In the genomic region with DNA sequence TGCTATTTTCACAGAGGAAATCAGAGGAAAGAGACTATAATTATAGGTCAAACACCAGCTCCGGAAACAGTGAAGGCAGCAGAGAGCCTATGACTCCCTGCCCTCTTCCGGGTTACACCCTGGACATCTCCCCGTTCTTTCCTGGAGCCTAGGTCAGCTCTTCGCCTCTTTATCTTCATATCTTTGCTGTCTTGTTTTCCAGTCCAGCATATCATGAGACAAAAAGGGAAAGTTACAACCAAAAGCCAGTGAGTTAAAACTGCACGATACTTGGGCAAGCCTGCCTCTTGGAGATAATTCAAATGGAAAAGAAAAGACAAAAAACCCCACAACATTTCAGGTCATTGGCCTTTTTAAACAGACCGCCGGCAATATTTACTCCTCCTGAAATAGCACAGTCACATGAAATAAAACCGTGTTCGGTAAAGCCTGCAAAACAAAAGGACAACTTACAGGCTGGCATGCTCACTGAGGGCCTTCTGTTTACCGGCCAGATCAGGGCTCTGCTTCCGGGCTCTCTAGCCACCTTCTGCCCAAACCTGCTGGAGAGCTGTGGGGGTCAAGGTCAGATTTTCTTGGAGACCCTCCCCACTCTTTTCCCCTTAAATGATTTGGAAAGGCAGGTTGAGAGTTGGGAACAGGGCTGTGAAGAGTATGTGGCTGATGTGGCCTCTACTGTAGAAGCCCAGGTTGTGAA, we compare ENCODE assay signal across 10 cellular contexts. TPM values are rescaled to one million over a fixed set of nuclear protein-coding genes. Genes with fewer than 3 reads are reported as not detected.
DNase-seq lines count a peak whose midpoint lies in the region; ATAC-seq, FAIRE-seq and TF ChIP-seq lines count a peak whose summit lies in the region.
"Had no signal": no experiment of that assay in that cellular context is flagged by ENCODE, and none has a peak within 500 bp of the region (broad histone marks: within the 10 kb centered on the region; RNA-seq: fewer than 3 reads in every experiment).

No MANE protein-coding gene starts in this region.

- no peak overlapping the region for H3K27ac Mint-ChIP-seq in MCF 10A (ENCODE audit: low read depth, unreplicated experiment)

- no peaks in the 10 kb centered on the region for H3K27me3 Mint-ChIP-seq in MCF 10A (ENCODE audit: insufficient read depth, unreplicated experiment)

- H4K12ac ChIP-seq in trophoblast cell (ENCODE audit: low read depth, low read length), result no peak overlapping the region

- H3K14ac ChIP-seq in trophoblast cell (ENCODE audit: low read length), result no peak overlapping the region

- H3K4me1 Mint-ChIP-seq in MCF 10A (ENCODE audit: insufficient read depth, unreplicated experiment), result no peaks in the 10 kb centered on the region

- intact Hi-C loops in breast epithelium (cut with DNase I; ENCODE audit: low total_unique reads), result no loop called here
- intact Hi-C loops in MCF 10A (cut with micrococcal nuclease), result no loop called here

- CTCF ChIA-PET in MCF 10A (lab: Yijun Ruan, JAX), result interaction anchor here (0.5 to 1.9 kb wide), 6 partner anchors 8 to 228 kb away, joined by 4 to 9 read pairs (median 4); no protein-coding TSS in a partner anchor

- DNase-seq in breast epithelium (ENCODE audit: low spot score in 2 of 2), result no peak
- no peak for DNase-seq in MCF 10A (ENCODE audit: unreplicated experiment)
- peak; percentile 16 for DNase-seq in midbrain (lab: John Stamatoyannopoulos, UW)
- no peak for DNase-seq in trophoblast cell
- DNase-seq in D721Med (ENCODE audit: insufficient read length, low spot score), result no peak
- no peak for DNase-seq in NCI-H2196 (lab: John Stamatoyannopoulos, UW; ENCODE audit: unreplicated experiment)
- DNase-seq: cerebellar nuclear complex had no signal

- ATAC-seq in GM21529 (IDR thresholded peaks at IDR 0.05; ENCODE audit: unreplicated experiment), result no peak

- H4K8ac ChIP-seq in trophoblast cell (ENCODE audit: low read depth, low read length), result no peak overlapping the region

- H3K27ac ChIP-seq in breast epithelium (peak overlapping the region; percentile 63 to 73), trophoblast cell (ENCODE audit: low read depth, low read length) (no peak overlapping the region)

- H4K91ac ChIP-seq in trophoblast cell (ENCODE audit: low read depth, low read length), result no peak overlapping the region

- no peaks in the 10 kb centered on the region for H3K4me1 ChIP-seq in breast epithelium
- H3K4me1 ChIP-seq in endocrine pancreas (ENCODE audit: control insufficient read depth, insufficient read depth, low read length), result peaks cover 6% of the 10 kb centered on the region
- H3K4me1 ChIP-seq in trophoblast cell (ENCODE audit: control insufficient read depth in 1 of 2, insufficient read depth in 2 of 2, low read length in 2 of 2), result peaks cover 3 to 5% of the 10 kb centered on the region in 2 experiments

- no peaks in the 10 kb centered on the region for H3K79me2 ChIP-seq in trophoblast cell (ENCODE audit: control insufficient read depth, insufficient read depth, low read length, poor library complexity)

- POLR2A ChIA-PET in MCF 10A (lab: Yijun Ruan, JAX), result interaction anchor here (3.0 kb wide), 1 partner anchor 18 kb away, joined by 8 read pairs; no protein-coding TSS in a partner anchor

- H3K9me3 ChIP-seq in breast epithelium (no peaks in the 10 kb centered on the region), endocrine pancreas (ENCODE audit: control insufficient read depth, low read length) (no peaks in the 10 kb centered on the region), trophoblast cell (ENCODE audit: insufficient read depth, low read depth, low read length) (no peaks in the 10 kb centered on the region)

- H3K27me3 ChIP-seq in breast epithelium (no peaks in the 10 kb centered on the region), endocrine pancreas (ENCODE audit: control insufficient read depth, insufficient read depth, low read length) (no peaks in the 10 kb centered on the region), trophoblast cell (ENCODE audit: insufficient read depth, low read length) (no peaks in the 10 kb centered on the region)

- no peak overlapping the region for H3K4ac ChIP-seq in trophoblast cell (ENCODE audit: low read depth, low read length)

- no peak overlapping the region for H2AFZ ChIP-seq in trophoblast cell (ENCODE audit: insufficient read depth, low read length, poor library complexity)

- no TSS peak for BruUV-seq in MCF 10A (replicated peaks; lab: Mats Ljungman, UMichigan)

- H3K36me3 ChIP-seq in breast epithelium, result no peaks in the 10 kb centered on the region
- no peaks in the 10 kb centered on the region for H3K36me3 ChIP-seq in endocrine pancreas (ENCODE audit: control insufficient read depth, insufficient read depth, low read length)
- H3K36me3 ChIP-seq in trophoblast cell (ENCODE audit: control insufficient read depth in 1 of 2, insufficient read depth in 2 of 2, low read length in 2 of 2), result no peaks in the 10 kb centered on the region

- no peak overlapping the region for H3K9ac ChIP-seq in endocrine pancreas (ENCODE audit: control insufficient read depth, insufficient read depth, low read length)
- no peak overlapping the region for H3K9ac ChIP-seq in trophoblast cell (ENCODE audit: low read length)

- H3K4me2 ChIP-seq in trophoblast cell (ENCODE audit: low read length), result no peak overlapping the region

- H2AK5ac ChIP-seq in trophoblast cell (ENCODE audit: low read length), result no peak overlapping the region

- no peak overlapping the region for H2BK12ac ChIP-seq in trophoblast cell (ENCODE audit: low read length)

- no peaks in the 10 kb centered on the region for H3K79me1 ChIP-seq in trophoblast cell (ENCODE audit: low read length)

- no peak for TF ChIP-seq CTCF in breast epithelium (IDR thresholded peaks at IDR 0.05)
- TF ChIP-seq CTCF in MCF 10A (IDR thresholded peaks at IDR 0.05; ENCODE audit: unreplicated experiment), result no peak
- no peak for TF ChIP-seq CTCF in D721Med (IDR thresholded peaks at IDR 0.05; ENCODE audit: insufficient read depth, missing control alignments)

- FAIRE-seq in D721Med (lab: Jason Lieb, UNC), result no peak

- TF ChIP-seq POLR2A in breast epithelium (IDR thresholded peaks at IDR 0.05), result no peak

- H3K4me3 Mint-ChIP-seq in MCF 10A (ENCODE audit: unreplicated experiment), result no peak overlapping the region

- H3K23ac ChIP-seq in trophoblast cell (ENCODE audit: low read length), result no peak overlapping the region

- H2BK120ac ChIP-seq in trophoblast cell (ENCODE audit: insufficient read depth, low read length, poor library complexity), result no peak overlapping the region

- H3K36me3 Mint-ChIP-seq in MCF 10A (ENCODE audit: insufficient read depth, unreplicated experiment), result no peaks in the 10 kb centered on the region

- no peak overlapping the region for H2BK5ac ChIP-seq in trophoblast cell (ENCODE audit: low read depth, low read length, poor library complexity)

- H3K9me3 Mint-ChIP-seq in MCF 10A (ENCODE audit: unreplicated experiment), result no peaks in the 10 kb centered on the region

- WGBS in trophoblast cell (ENCODE audit: extremely low coverage, insufficient coverage, insufficient read length), result no CpG with 5 or more reads among the region's 11 CpGs

- no peak overlapping the region for H3K18ac ChIP-seq in trophoblast cell (ENCODE audit: low read length)

- no peak overlapping the region for H3K4me3 ChIP-seq in breast epithelium
- H3K4me3 ChIP-seq in endocrine pancreas (ENCODE audit: control insufficient read depth, insufficient read depth, low read length), result peak overlapping the region; percentile 7
- no peak overlapping the region for H3K4me3 ChIP-seq in trophoblast cell (ENCODE audit: low read depth, low read length)
- H3K4me3 ChIP-seq: skin epidermis had no signal

RNA-seq across cellular contexts. Expression of gene PPP2R5A, which starts 42.8 kb away (rescaled TPM):
- 10 to 100 TPM; 48.5 to 85.5 (median 57.4) TPM for total RNA-seq in breast epithelium
- 37.5 and 38.6 TPM in 2 replicates for total RNA-seq in MCF 10A (2022)
- polyA plus RNA-seq in trophoblast cell (2013), result 7.5 and 7.7 TPM in 2 replicates
